ENCODE assay signal across 1 cellular context in genomic region chr5:69049796-69050195, GRCh38.
TF ChIP-seq lines count a peak whose summit lies in the region.

No MANE protein-coding gene starts in this region.

TF ChIP-seq in HepG2, 621 proteins besides CTCF, POLR2A, EP300 and RAD21 (continued from another document):
- no peak for TF ChIP-seq FOXP4 (CRISPR knock-in tag; IDR thresholded peaks at IDR 0.05)
- TF ChIP-seq ZNF800 (CRISPR knock-in tag; IDR thresholded peaks at IDR 0.05) = no peak
- no peak for TF ChIP-seq CBX2 (IDR thresholded peaks at IDR 0.05; ENCODE audit: low read depth, low read length)
- TF ChIP-seq CBX2 (CRISPR knock-in tag; IDR thresholded peaks at IDR 0.05; ENCODE audit: low read depth) = no peak
- TF ChIP-seq ZFP41 (CRISPR knock-in tag; IDR thresholded peaks at IDR 0.05; ENCODE audit: borderline replicate concordance) = no peak
- TF ChIP-seq SRY (CRISPR knock-in tag; IDR thresholded peaks at IDR 0.05) = no peak
- no peak for TF ChIP-seq FOXK1 (CRISPR knock-in tag; IDR thresholded peaks at IDR 0.05; ENCODE audit: borderline replicate concordance, low read depth)
- TF ChIP-seq ZSCAN30 (CRISPR knock-in tag; IDR thresholded peaks at IDR 0.05) = no peak
- TF ChIP-seq ZNF230 (CRISPR knock-in tag; IDR thresholded peaks at IDR 0.05) = no peak
- no peak for TF ChIP-seq BCLAF1 (IDR thresholded peaks at IDR 0.05)
- no peak for TF ChIP-seq ZNF775 (CRISPR knock-in tag; IDR thresholded peaks at IDR 0.05; ENCODE audit: borderline replicate concordance)
- no peak for TF ChIP-seq PHF20 (CRISPR knock-in tag; IDR thresholded peaks at IDR 0.05)
- no peak for TF ChIP-seq ZNF432 (CRISPR knock-in tag; IDR thresholded peaks at IDR 0.05; ENCODE audit: borderline replicate concordance)
- no peak for TF ChIP-seq ZNF878 (CRISPR knock-in tag; IDR thresholded peaks at IDR 0.05)
- no peak for TF ChIP-seq ZNF577 (CRISPR knock-in tag; IDR thresholded peaks at IDR 0.05; ENCODE audit: borderline replicate concordance, low read depth)
- TF ChIP-seq TEAD3 (CRISPR knock-in tag; optimal IDR thresholded peaks at IDR 0.05; ENCODE audit: borderline replicate concordance) = no peak
